8 cellular contexts compared by ENCODE assay signal in the genomic region with DNA sequence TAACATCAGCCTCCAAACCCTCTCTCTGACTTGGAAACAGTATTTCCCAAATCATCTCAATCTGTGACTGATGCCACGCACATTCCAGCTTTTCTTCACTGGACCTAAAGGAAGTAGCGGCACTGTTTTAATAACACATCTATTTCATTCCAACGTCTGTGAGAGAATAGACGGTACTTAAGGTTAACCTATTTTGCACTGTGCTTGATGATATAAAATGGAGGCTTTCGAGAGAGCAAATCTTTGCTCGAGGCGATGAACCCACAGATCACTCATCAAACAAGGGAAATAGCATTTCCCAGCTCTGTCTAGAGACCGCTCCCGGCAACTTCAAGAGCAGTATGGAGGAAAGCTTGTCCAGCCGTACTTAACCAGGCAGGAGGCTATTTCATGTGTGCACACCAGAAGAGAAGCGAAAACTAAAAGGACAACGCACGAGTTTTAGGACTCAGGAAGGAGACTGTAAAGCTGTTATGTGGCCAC. TPM values are rescaled to one million over a fixed set of nuclear protein-coding genes. Genes with fewer than 3 reads are reported as not detected.
DNase-seq lines count a peak whose midpoint lies in the region; ATAC-seq and TF ChIP-seq lines count a peak whose summit lies in the region.

No MANE protein-coding gene starts in this region.

- no peak for ATAC-seq in GM21381 (IDR thresholded peaks at IDR 0.05; ENCODE audit: unreplicated experiment)

- no peaks in the 10 kb centered on the region for H3K36me3 ChIP-seq in suprapubic skin

- TF ChIP-seq CTCF in MCF 10A (IDR thresholded peaks at IDR 0.05; ENCODE audit: unreplicated experiment) (no peak), lower leg skin (IDR thresholded peaks at IDR 0.05) (no peak), suprapubic skin (IDR thresholded peaks at IDR 0.05) (no peak)

- H3K27ac Mint-ChIP-seq in MCF 10A (ENCODE audit: low read depth, unreplicated experiment): peak overlapping the region; percentile 100

- peak overlapping the region; percentile 46 for H3K27ac ChIP-seq in suprapubic skin

- H3K9me3 Mint-ChIP-seq in MCF 10A (ENCODE audit: unreplicated experiment): no peaks in the 10 kb centered on the region

- H3K4me1 ChIP-seq in suprapubic skin: peaks cover 38% of the 10 kb centered on the region

- intact Hi-C loops in MCF 10A (cut with micrococcal nuclease): loop anchor here (1.0 to 5.0 kb wide), 2 partner anchors 76 to 155 kb away; no protein-coding TSS in a partner anchor
- intact Hi-C loops in lower leg skin (cut with DNase I; ENCODE audit: low total_unique reads): loop anchor here (5.0 kb wide), 1 partner anchor 265 kb away; no protein-coding TSS in a partner anchor

- H3K4me3 Mint-ChIP-seq in MCF 10A (ENCODE audit: unreplicated experiment): peak overlapping the region; percentile 89

- H3K4me3 ChIP-seq in lower leg skin (ENCODE audit: low read depth, poor library complexity, severe bottlenecking) (peak overlapping the region; percentile 24), suprapubic skin (peak overlapping the region; percentile 84)

- no peaks in the 10 kb centered on the region for H3K27me3 Mint-ChIP-seq in MCF 10A (ENCODE audit: insufficient read depth, unreplicated experiment)

- H3K4me1 Mint-ChIP-seq in MCF 10A (ENCODE audit: insufficient read depth, unreplicated experiment): peaks cover 33% of the 10 kb centered on the region

- TF ChIP-seq POLR2A in lower leg skin (IDR thresholded peaks at IDR 0.05) (no peak), suprapubic skin (IDR thresholded peaks at IDR 0.05) (no peak)

- WGBS in lower leg skin, 2 donors: 3 to 4% methylated on average over 13 of the region's 13 CpGs
- 3% methylated on average over 13 of the region's 13 CpGs for WGBS in suprapubic skin

- CTCF ChIA-PET in MCF 10A (lab: Yijun Ruan, JAX): interaction anchor here (0.8 to 13.0 kb wide), 8 partner anchors 55 to 265 kb away, joined by 3 to 230 read pairs (median 6); no protein-coding TSS in a partner anchor

- POLR2A ChIA-PET in MCF 10A (lab: Yijun Ruan, JAX): interaction anchor here (0.7 to 12.6 kb wide), 12 partner anchors 9 to 280 kb away, joined by 3 to 417 read pairs (median 7); a partner anchor contains a TSS

- no peaks in the 10 kb centered on the region for H3K9me3 ChIP-seq in suprapubic skin

- no peaks in the 10 kb centered on the region for H3K27me3 ChIP-seq in suprapubic skin

- BruUV-seq in MCF 10A (replicated peaks; lab: Mats Ljungman, UMichigan): no TSS peak

- DNase-seq in NCI-H345 (lab: John Stamatoyannopoulos, UW): peak; percentile 22
- no peak for DNase-seq in NCI-H345 treated with DMSO at 0.1 percent for 48 hours (lab: John Stamatoyannopoulos, UW; ENCODE audit: unreplicated experiment)
- peak; percentile 62 to 82 for DNase-seq in NCI-H526 (lab: John Stamatoyannopoulos, UW)
- DNase-seq in MCF 10A (ENCODE audit: unreplicated experiment): peak; percentile 53
- DNase-seq in lower leg skin (ENCODE audit: low spot score in 2 of 2): peak in 1 of 2 donors; percentile 36
- DNase-seq in suprapubic skin (ENCODE audit: low spot score in 2 of 2): no peak
- DNase-seq in COR-L47 (lab: John Stamatoyannopoulos, UW): no peak

- H3K36me3 Mint-ChIP-seq in MCF 10A (ENCODE audit: insufficient read depth, unreplicated experiment): peaks cover 6% of the 10 kb centered on the region

- TF ChIP-seq EP300 in suprapubic skin (IDR thresholded peaks at IDR 0.05): no peak

RNA-seq across cellular contexts. Expression of a gene that starts 2.9 kb away (rescaled TPM):
- total RNA-seq in MCF 10A (2022) (18.2 and 22.4 TPM in 2 replicates), lower leg skin (10 to 100 TPM; 52.9 to 78.2 (median 58.9) TPM), suprapubic skin (10 to 100 TPM; 37.7 to 66.2 (median 48.5) TPM)

Comparison
In these comparisons a context has a peak if more than half of its experiments do, and no peak if none do; other contexts are left out.
1. DNase-seq: peak in NCI-H345 (single experiment), NCI-H526 (2 of 2) and MCF 10A (single experiment); none in NCI-H345 treated with DMSO at 0.1 percent for 48 hours (single experiment), suprapubic skin (0 of 2) and COR-L47 (single experiment).